In the genomic region with DNA sequence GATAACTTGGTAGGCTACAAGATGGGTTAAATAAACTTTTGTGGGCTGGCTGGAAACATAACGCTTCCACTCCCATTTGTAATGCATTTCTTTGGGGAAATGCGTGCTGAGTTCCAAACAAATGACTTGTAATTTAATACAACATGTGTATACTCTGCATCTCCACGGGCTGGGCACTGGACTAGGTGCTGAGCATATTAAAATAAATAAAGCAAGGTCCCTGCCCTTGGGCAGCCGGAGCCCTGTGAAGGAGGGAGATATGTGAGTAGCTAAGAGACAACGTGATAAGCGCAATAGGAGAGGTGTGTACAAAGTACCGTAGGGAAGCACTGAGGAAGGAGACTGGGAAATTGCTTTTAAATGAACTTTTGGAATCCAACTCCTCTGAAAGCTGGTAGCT, we compare ENCODE assay signal across 18 cellular contexts.
A peak's percentile ranks its signal among the peaks of the same experiment; 100 is the strongest.
DNase-seq lines count a peak whose midpoint lies in the region; ATAC-seq and TF ChIP-seq lines count a peak whose summit lies in the region.
"Had no signal": no experiment of that assay in that cellular context is flagged by ENCODE, and none has a peak within 500 bp of the region (broad histone marks: within the 10 kb centered on the region; RNA-seq: fewer than 3 reads in every experiment).

No MANE protein-coding gene starts in this region.

- H3K27ac ChIP-seq in neural progenitor cell, result no peak overlapping the region
- H3K27ac ChIP-seq: BLaER1 treated with 17β-estradiol and CSF1 and Interleukin-3, amounts not matched to agents 10 nM and 100 nM; gastrocnemius medialis had no signal

- TF ChIP-seq CTCF in choroid plexus epithelial cell (conservative IDR thresholded peaks at IDR 0.05; ENCODE audit: low read depth, low read length), result no peak
- TF ChIP-seq CTCF in progenitor cell of endocrine pancreas (IDR thresholded peaks at IDR 0.05; ENCODE audit: unreplicated experiment), result no peak
- TF ChIP-seq CTCF in neural progenitor cell (IDR thresholded peaks at IDR 0.05), result no peak

- no peak for ATAC-seq in HG03432 (IDR thresholded peaks at IDR 0.05; ENCODE audit: unreplicated experiment)
- no peak for ATAC-seq in GM21360 (IDR thresholded peaks at IDR 0.05; ENCODE audit: unreplicated experiment)
- ATAC-seq: gastrocnemius medialis had no signal

- no peak overlapping the region for H3K4me2 ChIP-seq in neural progenitor cell

- H3K79me2 ChIP-seq in neural progenitor cell (ENCODE audit: low read depth), result no peaks in the 10 kb centered on the region

- no peaks in the 10 kb centered on the region for H3K27me3 Mint-ChIP-seq in progenitor cell of endocrine pancreas
- H3K27me3 Mint-ChIP-seq in neural progenitor cell (ENCODE audit: insufficient read depth, low read depth), result peaks cover 2% of the 10 kb centered on the region

- no peaks in the 10 kb centered on the region for H3F3A ChIP-seq in neural progenitor cell (ENCODE audit: low read depth)

- H3K4me1 Mint-ChIP-seq in progenitor cell of endocrine pancreas (ENCODE audit: low read depth) (peaks cover 42% of the 10 kb centered on the region), neural progenitor cell (peaks cover 6% of the 10 kb centered on the region)

- no peaks in the 10 kb centered on the region for H3K36me3 Mint-ChIP-seq in progenitor cell of endocrine pancreas (ENCODE audit: insufficient read depth)
- no peaks in the 10 kb centered on the region for H3K36me3 Mint-ChIP-seq in neural progenitor cell

- no peaks in the 10 kb centered on the region for H4K20me1 ChIP-seq in neural progenitor cell (ENCODE audit: low read depth)

- no peaks in the 10 kb centered on the region for H3K9me3 Mint-ChIP-seq in progenitor cell of endocrine pancreas (ENCODE audit: low read depth)
- H3K9me3 Mint-ChIP-seq in neural progenitor cell, result no peaks in the 10 kb centered on the region
- H3K9me3 Mint-ChIP-seq: activated B cell treated with CpG ODN at 0.5 μM for 24 hours, neural crest cell had no signal

- H3K9ac ChIP-seq in neural progenitor cell, result no peak overlapping the region

- H3K27ac Mint-ChIP-seq in progenitor cell of endocrine pancreas (peak overlapping the region; percentile 86), neural progenitor cell (no peak overlapping the region)
- H3K27ac Mint-ChIP-seq: activated naive CD8-positive, alpha-beta T cell treated with anti-CD3 and anti-CD28 coated beads, Interleukin-2, amount 10 ng/mL, durations not matched to agents 7 days and 5 days had no signal

- peak overlapping the region; percentile 25 for H3K4me3 Mint-ChIP-seq in progenitor cell of endocrine pancreas (ENCODE audit: low read depth)
- H3K4me3 Mint-ChIP-seq in neural progenitor cell, result no peak overlapping the region
- H3K4me3 Mint-ChIP-seq: activated B cell treated with CpG ODN at 0.5 μM for 24 hours; activated naive CD8-positive, alpha-beta T cell treated with anti-CD3 and anti-CD28 coated beads, Interleukin-2, amount 10 ng/mL, durations not matched to agents 7 days and 5 days; neural crest cell had no signal

- H3K4me3 ChIP-seq in choroid plexus epithelial cell (ENCODE audit: low read depth, low read length) (no peak overlapping the region), neural progenitor cell (no peak overlapping the region)
- H3K4me3 ChIP-seq: BLaER1 treated with 17β-estradiol and CSF1 and Interleukin-3, amounts not matched to agents 10 nM and 100 nM; gastrocnemius medialis had no signal

- no peaks in the 10 kb centered on the region for H3K4me1 ChIP-seq in neural progenitor cell
- H3K4me1 ChIP-seq: gastrocnemius medialis had no signal

- DNase-seq in EH (ENCODE audit: low read depth) (peak; percentile 22), M059J (ENCODE audit: low read depth) (peak; percentile 38), choroid plexus epithelial cell (ENCODE audit: low read depth) (peak; percentile 72), progenitor cell of endocrine pancreas (ENCODE audit: low spot score, unreplicated experiment) (no peak), neural progenitor cell (ENCODE audit: low spot score) (no peak)
- DNase-seq: activated B cell treated with CpG ODN at 0.5 μM for 24 hours; activated naive CD8-positive, alpha-beta T cell treated with anti-CD3 and anti-CD28 coated beads, Interleukin-2, amount 10 ng/mL, durations not matched to agents 7 days and 5 days; gastrocnemius medialis; MM.1S; NCI-H2029; NCI-H774; Peyer's patch; retina; stimulated activated CD4-positive, alpha-beta T cell treated with anti-CD3 and anti-CD28 coated beads, Interleukin-1b, Interleukin-23, amount 100 ng/mL, for 48 hours had no signal

- H2AFZ ChIP-seq in neural progenitor cell (replicated peaks), result no peak overlapping the region

- no peaks in the 10 kb centered on the region for H3K9me3 ChIP-seq in neural progenitor cell (ENCODE audit: low read depth)
- H3K9me3 ChIP-seq: BLaER1 treated with 17β-estradiol and CSF1 and Interleukin-3, amounts not matched to agents 10 nM and 100 nM; gastrocnemius medialis; Peyer's patch had no signal

- H3K36me3 ChIP-seq in neural progenitor cell, result no peaks in the 10 kb centered on the region
- H3K36me3 ChIP-seq: gastrocnemius medialis, Peyer's patch had no signal

- no peaks in the 10 kb centered on the region for H3K27me3 ChIP-seq in neural progenitor cell
- H3K27me3 ChIP-seq: BLaER1 treated with 17β-estradiol and CSF1 and Interleukin-3, amounts not matched to agents 10 nM and 100 nM; Peyer's patch had no signal

Comparison
In these comparisons a context has a peak if more than half of its experiments do, and no peak if none do; other contexts are left out.
1. DNase-seq: peak in EH (single experiment), M059J (single experiment) and choroid plexus epithelial cell (single experiment); none in progenitor cell of endocrine pancreas (single experiment) and neural progenitor cell (single experiment).